Comparison of ENCODE assay signal across 1 cellular context in genomic region chr15:53843869-53844569, GRCh38.
TF ChIP-seq lines count a peak whose summit lies in the region.

No MANE protein-coding gene starts in this region.

TF ChIP-seq in HepG2, 621 proteins besides CTCF, POLR2A, EP300 and RAD21 (continued from another document and continues in another):
- TF ChIP-seq TOPORS (CRISPR knock-in tag; IDR thresholded peaks at IDR 0.05) (no peak), MLLT10 (CRISPR knock-in tag; IDR thresholded peaks at IDR 0.05) (no peak), ZNF333 (CRISPR knock-in tag; IDR thresholded peaks at IDR 0.05; ENCODE audit: borderline replicate concordance) (no peak), ZNF792 (CRISPR knock-in tag; IDR thresholded peaks at IDR 0.05) (0 out of 2 replicates have a peak, but pooled peaks have one; percentile 25), AHR (CRISPR knock-in tag; IDR thresholded peaks at IDR 0.05) (no peak), KAT8 (CRISPR knock-in tag; IDR thresholded peaks at IDR 0.05) (peak; percentile 61), SSRP1 (CRISPR knock-in tag; IDR thresholded peaks at IDR 0.05) (no peak), ZNF101 (CRISPR knock-in tag; IDR thresholded peaks at IDR 0.05; ENCODE audit: borderline replicate concordance, low read depth) (no peak), ZBTB42 (CRISPR knock-in tag; IDR thresholded peaks at IDR 0.05) (no peak), HOXA5 (CRISPR knock-in tag; IDR thresholded peaks at IDR 0.05) (peak; percentile 79; the same call in 1 of the 2 replicates), TRIM24 (CRISPR knock-in tag; IDR thresholded peaks at IDR 0.05) (no peak), ZSCAN25 (CRISPR knock-in tag; IDR thresholded peaks at IDR 0.05) (no peak), SOX5 (CRISPR knock-in tag; IDR thresholded peaks at IDR 0.05; ENCODE audit: borderline replicate concordance) (peak; percentile 85; the same call in 1 of the 2 replicates), FLYWCH1 (CRISPR knock-in tag; IDR thresholded peaks at IDR 0.05) (no peak), ZNF431 (CRISPR knock-in tag; IDR thresholded peaks at IDR 0.05; ENCODE audit: borderline replicate concordance, low read depth) (no peak), ZNF354B (CRISPR knock-in tag; IDR thresholded peaks at IDR 0.05) (no peak), ZNF430 (CRISPR knock-in tag; IDR thresholded peaks at IDR 0.05) (no peak), NFYC (CRISPR knock-in tag; IDR thresholded peaks at IDR 0.05) (no peak; the same call in 1 of the 2 replicates), DRAP1 (CRISPR knock-in tag; IDR thresholded peaks at IDR 0.05) (peak; percentile 65; the same call in 1 of the 2 replicates), PRMT3 (CRISPR knock-in tag; IDR thresholded peaks at IDR 0.05; ENCODE audit: borderline replicate concordance, low read depth) (no peak), FOSL2 (CRISPR knock-in tag; IDR thresholded peaks at IDR 0.05) (peak; percentile 63), ZNF883 (CRISPR knock-in tag; IDR thresholded peaks at IDR 0.05; ENCODE audit: not compliant biosample characterization) (no peak), ZBTB3 (CRISPR knock-in tag; IDR thresholded peaks at IDR 0.05; ENCODE audit: borderline replicate concordance, low read depth) (no peak), NFAT5 (CRISPR knock-in tag; IDR thresholded peaks at IDR 0.05) (no peak), FOXK2 (IDR thresholded peaks at IDR 0.05) (no peak), KLF12 (CRISPR knock-in tag; IDR thresholded peaks at IDR 0.05; ENCODE audit: borderline replicate concordance) (no peak; the same call in 1 of the 2 replicates), JDP2 (CRISPR knock-in tag; IDR thresholded peaks at IDR 0.05; ENCODE audit: borderline replicate concordance) (no peak), NRL (CRISPR knock-in tag; IDR thresholded peaks at IDR 0.05; ENCODE audit: borderline replicate concordance) (no peak), HCFC1 (IDR thresholded peaks at IDR 0.05; ENCODE audit: low read depth, low read length) (no peak), SIX1 (CRISPR knock-in tag; IDR thresholded peaks at IDR 0.05; ENCODE audit: borderline replicate concordance) (peak; percentile 47; the same call in 1 of the 2 replicates), SRF (IDR thresholded peaks at IDR 0.05; ENCODE audit: low read depth, low read length) (no peak), HDAC1 (CRISPR knock-in tag; IDR thresholded peaks at IDR 0.05) (peak; percentile 48; the same call in 1 of the 2 replicates), ZNF773 (CRISPR knock-in tag; IDR thresholded peaks at IDR 0.05; ENCODE audit: borderline replicate concordance) (no peak), ZNF564 (CRISPR knock-in tag; IDR thresholded peaks at IDR 0.05) (no peak), TEAD2 (CRISPR knock-in tag; IDR thresholded peaks at IDR 0.05) (no peak), ZNF232 (CRISPR knock-in tag; IDR thresholded peaks at IDR 0.05; ENCODE audit: borderline replicate concordance) (0 out of 2 replicates have a peak, but pooled peaks have one; percentile 28), ADNP (CRISPR knock-in tag; IDR thresholded peaks at IDR 0.05) (no peak), WIZ (CRISPR knock-in tag; IDR thresholded peaks at IDR 0.05) (no peak), ZFP37 (CRISPR knock-in tag; IDR thresholded peaks at IDR 0.05; ENCODE audit: borderline replicate concordance) (no peak), ZMYM2 (CRISPR knock-in tag; IDR thresholded peaks at IDR 0.05) (no peak), HDAC6 (IDR thresholded peaks at IDR 0.05; ENCODE audit: low read depth, low read length) (no peak), ZNF589 (CRISPR knock-in tag; conservative IDR thresholded peaks at IDR 0.05) (no peak), ZNF547 (CRISPR knock-in tag; IDR thresholded peaks at IDR 0.05) (no peak), CENPBD1 (CRISPR knock-in tag; IDR thresholded peaks at IDR 0.05; ENCODE audit: borderline replicate concordance, low read depth) (no peak), ZBTB4 (CRISPR knock-in tag; IDR thresholded peaks at IDR 0.05; ENCODE audit: borderline replicate concordance) (no peak), GABPB1 (CRISPR knock-in tag; IDR thresholded peaks at IDR 0.05) (no peak), TP53 (CRISPR knock-in tag; conservative IDR thresholded peaks at IDR 0.05) (peak; percentile 75), KDM6A (CRISPR knock-in tag; IDR thresholded peaks at IDR 0.05; ENCODE audit: low read depth) (peak; percentile 66; the same call in 1 of the 2 replicates), CEBPG (CRISPR knock-in tag; IDR thresholded peaks at IDR 0.05) (peak; percentile 59), ZNF839 (CRISPR knock-in tag; IDR thresholded peaks at IDR 0.05; ENCODE audit: borderline replicate concordance) (no peak), FIP1L1 (IDR thresholded peaks at IDR 0.05; ENCODE audit: borderline replicate concordance, insufficient read depth, low read depth, low read length) (no peak), ZNF235 (CRISPR knock-in tag; IDR thresholded peaks at IDR 0.05; ENCODE audit: borderline replicate concordance) (no peak), FOXA1 (IDR thresholded peaks at IDR 0.05) (0 out of 2 replicates have a peak, but pooled peaks have one; percentile 5), FOXA1 (CRISPR knock-in tag; IDR thresholded peaks at IDR 0.05) (peak; percentile 76), ZNF263 (CRISPR knock-in tag; IDR thresholded peaks at IDR 0.05) (no peak), ARNTL (CRISPR knock-in tag; IDR thresholded peaks at IDR 0.05) (peak; percentile 68; the same call in 1 of the 2 replicates), HMG20B (CRISPR knock-in tag; conservative IDR thresholded peaks at IDR 0.05) (no peak), CHCHD3 (CRISPR knock-in tag; IDR thresholded peaks at IDR 0.05) (no peak)
- TF ChIP-seq, protein P1, sequence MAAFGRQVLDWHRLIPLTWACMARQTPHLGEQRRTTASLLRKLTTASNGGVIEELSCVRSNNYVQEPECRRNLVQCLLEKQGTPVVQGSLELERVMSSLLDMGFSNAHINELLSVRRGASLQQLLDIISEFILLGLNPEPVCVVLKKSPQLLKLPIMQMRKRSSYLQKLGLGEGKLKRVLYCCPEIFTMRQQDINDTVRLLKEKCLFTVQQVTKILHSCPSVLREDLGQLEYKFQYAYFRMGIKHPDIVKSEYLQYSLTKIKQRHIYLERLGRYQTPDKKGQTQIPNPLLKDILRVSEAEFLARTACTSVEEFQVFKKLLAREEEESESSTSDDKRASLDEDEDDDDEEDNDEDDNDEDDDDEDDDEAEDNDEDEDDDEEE (CRISPR knock-in tag; IDR thresholded peaks at IDR 0.05): no peak
- TF ChIP-seq, protein P2, sequence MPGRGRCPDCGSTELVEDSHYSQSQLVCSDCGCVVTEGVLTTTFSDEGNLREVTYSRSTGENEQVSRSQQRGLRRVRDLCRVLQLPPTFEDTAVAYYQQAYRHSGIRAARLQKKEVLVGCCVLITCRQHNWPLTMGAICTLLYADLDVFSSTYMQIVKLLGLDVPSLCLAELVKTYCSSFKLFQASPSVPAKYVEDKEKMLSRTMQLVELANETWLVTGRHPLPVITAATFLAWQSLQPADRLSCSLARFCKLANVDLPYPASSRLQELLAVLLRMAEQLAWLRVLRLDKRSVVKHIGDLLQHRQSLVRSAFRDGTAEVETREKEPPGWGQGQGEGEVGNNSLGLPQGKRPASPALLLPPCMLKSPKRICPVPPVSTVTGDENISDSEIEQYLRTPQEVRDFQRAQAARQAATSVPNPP (CRISPR knock-in tag; IDR thresholded peaks at IDR 0.05): no peak
- TF ChIP-seq, protein P3, sequence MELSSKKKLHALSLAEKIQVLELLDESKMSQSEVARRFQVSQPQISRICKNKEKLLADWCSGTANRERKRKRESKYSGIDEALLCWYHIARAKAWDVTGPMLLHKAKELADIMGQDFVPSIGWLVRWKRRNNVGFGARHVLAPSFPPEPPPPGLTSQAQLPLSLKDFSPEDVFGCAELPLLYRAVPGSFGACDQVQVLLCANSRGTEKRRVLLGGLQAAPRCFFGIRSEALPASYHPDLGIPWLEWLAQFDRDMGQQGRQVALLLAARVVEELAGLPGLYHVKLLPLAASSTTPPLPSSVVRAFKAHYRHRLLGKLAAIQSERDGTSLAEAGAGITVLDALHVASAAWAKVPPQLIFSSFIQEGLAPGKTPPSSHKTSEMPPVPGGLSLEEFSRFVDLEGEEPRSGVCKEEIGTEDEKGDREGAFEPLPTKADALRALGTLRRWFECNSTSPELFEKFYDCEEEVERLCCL (CRISPR knock-in tag; IDR thresholded peaks at IDR 0.05; ENCODE audit: borderline replicate concordance): no peak
- TF ChIP-seq, protein P4, sequence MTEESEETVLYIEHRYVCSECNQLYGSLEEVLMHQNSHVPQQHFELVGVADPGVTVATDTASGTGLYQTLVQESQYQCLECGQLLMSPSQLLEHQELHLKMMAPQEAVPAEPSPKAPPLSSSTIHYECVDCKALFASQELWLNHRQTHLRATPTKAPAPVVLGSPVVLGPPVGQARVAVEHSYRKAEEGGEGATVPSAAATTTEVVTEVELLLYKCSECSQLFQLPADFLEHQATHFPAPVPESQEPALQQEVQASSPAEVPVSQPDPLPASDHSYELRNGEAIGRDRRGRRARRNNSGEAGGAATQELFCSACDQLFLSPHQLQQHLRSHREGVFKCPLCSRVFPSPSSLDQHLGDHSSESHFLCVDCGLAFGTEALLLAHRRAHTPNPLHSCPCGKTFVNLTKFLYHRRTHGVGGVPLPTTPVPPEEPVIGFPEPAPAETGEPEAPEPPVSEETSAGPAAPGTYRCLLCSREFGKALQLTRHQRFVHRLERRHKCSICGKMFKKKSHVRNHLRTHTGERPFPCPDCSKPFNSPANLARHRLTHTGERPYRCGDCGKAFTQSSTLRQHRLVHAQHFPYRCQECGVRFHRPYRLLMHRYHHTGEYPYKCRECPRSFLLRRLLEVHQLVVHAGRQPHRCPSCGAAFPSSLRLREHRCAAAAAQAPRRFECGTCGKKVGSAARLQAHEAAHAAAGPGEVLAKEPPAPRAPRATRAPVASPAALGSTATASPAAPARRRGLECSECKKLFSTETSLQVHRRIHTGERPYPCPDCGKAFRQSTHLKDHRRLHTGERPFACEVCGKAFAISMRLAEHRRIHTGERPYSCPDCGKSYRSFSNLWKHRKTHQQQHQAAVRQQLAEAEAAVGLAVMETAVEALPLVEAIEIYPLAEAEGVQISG (CRISPR knock-in tag; IDR thresholded peaks at IDR 0.05): no peak
